12 cellular contexts compared by ENCODE assay signal in the genomic region with DNA sequence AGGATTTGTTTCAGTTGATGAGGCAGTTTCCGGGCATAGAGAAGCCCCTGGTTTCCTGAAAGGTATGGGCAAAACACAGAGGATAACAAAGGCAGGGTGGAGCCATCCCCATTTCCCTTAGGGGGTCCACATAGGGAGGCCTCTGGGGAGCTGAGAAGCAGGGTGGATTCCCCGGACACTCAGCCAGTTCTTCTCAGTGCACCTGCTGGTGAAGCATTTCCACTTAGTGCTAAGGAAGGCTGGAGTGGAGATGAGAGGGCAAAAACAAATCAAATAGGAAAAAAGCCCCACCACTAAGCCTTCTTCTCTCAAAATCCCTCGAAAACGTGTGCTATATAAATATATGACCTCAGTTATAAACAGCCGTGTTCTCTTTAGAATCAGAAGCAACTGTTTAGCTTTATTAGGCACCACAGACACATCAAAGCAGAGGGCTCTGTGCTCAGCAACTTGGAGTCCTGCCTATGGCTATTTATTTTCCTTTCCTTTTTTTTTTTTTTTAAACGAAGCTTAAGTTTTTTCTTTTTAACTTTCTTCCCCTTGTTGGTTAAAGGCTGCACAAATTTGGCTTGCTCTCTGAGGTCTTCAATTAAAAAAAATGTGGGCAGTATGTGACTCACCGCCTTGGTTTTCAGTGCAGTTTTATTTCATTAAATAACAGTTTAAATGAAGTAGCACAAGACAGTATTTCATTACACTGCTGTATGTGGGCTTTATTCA.
DNase-seq lines count a peak whose midpoint lies in the region; ATAC-seq and TF ChIP-seq lines count a peak whose summit lies in the region.
"Had no signal": no experiment of that assay in that cellular context is flagged by ENCODE, and none has a peak within 500 bp of the region (broad histone marks: within the 10 kb centered on the region; RNA-seq: fewer than 3 reads in every experiment).

No MANE protein-coding gene starts in this region.

- CTCF ChIA-PET in activated CD4-positive, alpha-beta memory T cell treated with anti-CD3 and anti-CD28 coated beads, Interleukin-2, amount 10 ng/mL, durations not matched to agents 7 days and 5 days (lab: Charles Lee) = no interaction called here

- H3K27me3 ChIP-seq in RWPE2 (ENCODE audit: insufficient read depth, poor library complexity, severe bottlenecking) = peaks cover 58% of the 10 kb centered on the region
- H3K27me3 ChIP-seq in skeletal muscle satellite cell (ENCODE audit: control insufficient read depth, insufficient read depth, low read length) = peaks cover 54% of the 10 kb centered on the region

- no peaks in the 10 kb centered on the region for H3K36me3 Mint-ChIP-seq in activated CD4-positive, alpha-beta memory T cell treated with anti-CD3 and anti-CD28 coated beads, Interleukin-2, amount 10 ng/mL, durations not matched to agents 7 days and 5 days (ENCODE audit: low read depth)
- H3K36me3 Mint-ChIP-seq: memory B cell had no signal

- peaks cover 12% of the 10 kb centered on the region for H3K4me1 ChIP-seq in RWPE2 (ENCODE audit: insufficient read depth, poor library complexity, severe bottlenecking)
- peaks cover 18% of the 10 kb centered on the region for H3K4me1 ChIP-seq in skeletal muscle satellite cell (ENCODE audit: control insufficient read depth, insufficient read depth, low read length)

- no peak for TF ChIP-seq CTCF in RWPE2 (IDR thresholded peaks at IDR 0.05; ENCODE audit: poor library complexity, severe bottlenecking)

- H3K9me3 Mint-ChIP-seq in activated CD4-positive, alpha-beta memory T cell treated with anti-CD3 and anti-CD28 coated beads, Interleukin-2, amount 10 ng/mL, durations not matched to agents 7 days and 5 days = no peaks in the 10 kb centered on the region
- H3K9me3 Mint-ChIP-seq: memory B cell had no signal

- no peak overlapping the region for H3K9ac ChIP-seq in skeletal muscle satellite cell (ENCODE audit: low read depth, low read length)

- peak overlapping the region; percentile 64 for H3K4me2 ChIP-seq in skeletal muscle satellite cell (ENCODE audit: low read length)

- H3K36me3 ChIP-seq in RWPE2 (ENCODE audit: low read depth) = no peaks in the 10 kb centered on the region
- no peaks in the 10 kb centered on the region for H3K36me3 ChIP-seq in skeletal muscle satellite cell (ENCODE audit: insufficient read depth, low read length)

- peaks cover 15% of the 10 kb centered on the region for H3K27me3 Mint-ChIP-seq in activated CD4-positive, alpha-beta memory T cell treated with anti-CD3 and anti-CD28 coated beads, Interleukin-2, amount 10 ng/mL, durations not matched to agents 7 days and 5 days

- no peaks in the 10 kb centered on the region for H3K4me1 Mint-ChIP-seq in activated CD4-positive, alpha-beta memory T cell treated with anti-CD3 and anti-CD28 coated beads, Interleukin-2, amount 10 ng/mL, durations not matched to agents 7 days and 5 days
- H3K4me1 Mint-ChIP-seq: memory B cell, T-helper 17 cell had no signal

- no peak overlapping the region for H3K27ac ChIP-seq in RWPE2 (ENCODE audit: poor library complexity, severe bottlenecking)

- no peak overlapping the region for H3K4me3 Mint-ChIP-seq in activated CD4-positive, alpha-beta memory T cell treated with anti-CD3 and anti-CD28 coated beads, Interleukin-2, amount 10 ng/mL, durations not matched to agents 7 days and 5 days
- H3K4me3 Mint-ChIP-seq: memory B cell, T-helper 17 cell had no signal

- H3K27ac Mint-ChIP-seq in activated CD4-positive, alpha-beta memory T cell treated with anti-CD3 and anti-CD28 coated beads, Interleukin-2, amount 10 ng/mL, durations not matched to agents 7 days and 5 days = no peak overlapping the region
- H3K27ac Mint-ChIP-seq: memory B cell, T-helper 17 cell had no signal

- DNase-seq in GM03348 (ENCODE audit: low spot score) = peak; percentile 50
- no peak for DNase-seq in RWPE2 (ENCODE audit: low spot score)
- peak; percentile 91 for DNase-seq in fibroblast of peridontal ligament (ENCODE audit: extremely low read depth)
- DNase-seq in activated CD4-positive, alpha-beta memory T cell treated with anti-CD3 and anti-CD28 coated beads, Interleukin-2, amount 10 ng/mL, durations not matched to agents 7 days and 5 days = no peak
- no peak for DNase-seq in KG1 (lab: John Stamatoyannopoulos, UW)
- DNase-seq: NCI-H82, right cardiac atrium, T-helper 17 cell had no signal

- peak; percentile 38; the same call in 1 of the 3 replicates for ATAC-seq in RWPE2 (ENCODE audit: low read depth)
- ATAC-seq in GM21447 (IDR thresholded peaks at IDR 0.05; ENCODE audit: unreplicated experiment) = no peak
- no peak for ATAC-seq in HG02885 (IDR thresholded peaks at IDR 0.05; ENCODE audit: poor library complexity, unreplicated experiment)
- ATAC-seq: T-helper 17 cell had no signal

- H3K4me3 ChIP-seq in RWPE2 (ENCODE audit: severe bottlenecking) (no peak overlapping the region), skeletal muscle satellite cell (ENCODE audit: low read length) (no peak overlapping the region)

- POLR2A ChIA-PET in activated CD4-positive, alpha-beta memory T cell treated with anti-CD3 and anti-CD28 coated beads, Interleukin-2, amount 10 ng/mL, durations not matched to agents 7 days and 5 days (lab: Charles Lee) = no interaction called here

- no peaks in the 10 kb centered on the region for H3K9me3 ChIP-seq in RWPE2 (ENCODE audit: severe bottlenecking)
- H3K9me3 ChIP-seq in skeletal muscle satellite cell (replicated peaks; ENCODE audit: low read length) = no peaks in the 10 kb centered on the region

Comparison
In these comparisons a context has a peak if more than half of its experiments do, and no peak if none do; other contexts are left out.
1. DNase-seq: peak in GM03348 (single experiment) and fibroblast of peridontal ligament (single experiment); none in RWPE2 (single experiment), activated CD4-positive, alpha-beta memory T cell treated with anti-CD3 and anti-CD28 coated beads, Interleukin-2, amount 10 ng/mL, durations not matched to agents 7 days and 5 days (single experiment) and KG1 (single experiment).